1 cellular context compared by ENCODE assay signal in the genomic region with DNA sequence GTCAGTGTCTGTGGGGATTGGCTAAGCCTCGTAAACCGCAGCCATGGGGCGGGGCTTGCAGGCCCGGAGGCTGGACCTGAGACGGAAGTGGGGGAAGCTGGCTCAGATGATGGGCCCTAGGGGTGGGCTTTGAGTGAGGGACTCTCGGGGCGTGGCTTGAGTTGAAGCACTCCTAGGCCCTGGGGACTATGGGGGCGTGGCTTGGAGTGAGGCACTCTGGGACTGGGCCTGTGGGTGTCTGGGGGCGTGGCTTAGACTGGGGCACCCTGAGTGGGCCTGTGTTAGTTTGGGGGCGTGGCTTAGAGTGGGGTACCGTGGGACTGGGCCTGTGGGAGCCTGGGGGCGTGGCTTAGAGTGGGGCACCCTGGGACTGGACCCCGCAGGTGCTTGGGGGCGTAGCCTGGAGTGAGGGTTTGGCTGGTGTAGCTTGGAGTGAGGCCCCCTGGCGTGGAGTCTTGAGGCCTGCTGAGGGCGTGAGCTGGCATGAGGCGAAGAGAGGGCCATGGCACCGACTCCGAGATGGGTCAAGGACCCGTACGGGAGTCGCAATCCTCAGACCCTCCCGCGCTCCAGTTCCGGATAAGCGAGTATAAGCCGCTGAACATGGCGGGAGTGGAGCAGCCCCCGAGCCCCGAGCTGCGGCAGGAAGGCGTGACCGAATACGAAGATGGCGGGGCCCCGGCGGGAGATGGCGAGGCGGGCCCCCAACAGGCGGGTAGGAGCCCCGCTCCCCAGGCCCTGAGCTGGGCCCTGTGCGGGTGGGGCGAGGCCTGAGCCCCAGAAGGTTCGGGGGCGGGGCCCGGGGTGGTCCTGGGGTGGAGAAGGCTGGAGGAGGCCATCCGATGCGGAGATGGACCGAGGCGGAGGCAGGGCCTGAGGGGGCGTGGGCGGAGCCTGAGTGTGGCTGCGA.
A peak's percentile ranks its signal among the peaks of the same experiment; 100 is the strongest.
TF ChIP-seq lines count a peak whose summit lies in the region.

No MANE protein-coding gene starts in this region.

TF ChIP-seq in H1, 55 proteins besides CTCF, POLR2A, EP300 and RAD21:
- TF ChIP-seq SRF (IDR thresholded peaks at IDR 0.05; ENCODE audit: low read depth, low read length) (no peak), TAF1 (IDR thresholded peaks at IDR 0.05; ENCODE audit: low read depth, low read length) (peak; percentile 31; the same call in 1 of the 2 replicates), SIRT6 (IDR thresholded peaks at IDR 0.05; ENCODE audit: low read length) (no peak), HDAC2 (IDR thresholded peaks at IDR 0.05; ENCODE audit: borderline replicate concordance in 1 of 2, low read depth in 2 of 2, low read length in 2 of 2) (peak; percentile 17 to 28; a peak in 2 of 4 replicates), PHF8 (conservative IDR thresholded peaks at IDR 0.05; ENCODE audit: low read depth, low read length) (peak; percentile 66), KDM4A (IDR thresholded peaks at IDR 0.05; ENCODE audit: low read depth, low read length, severe bottlenecking) (peak; percentile 31), YY1 (IDR thresholded peaks at IDR 0.05; ENCODE audit: low read depth, low read length) (peak; percentile 81), ASH2L (IDR thresholded peaks at IDR 0.05; ENCODE audit: low read length) (peak; percentile 46), RXRA (IDR thresholded peaks at IDR 0.05; ENCODE audit: insufficient read depth, low read depth, low read length) (no peak), RBBP5 (IDR thresholded peaks at IDR 0.05; ENCODE audit: borderline replicate concordance, low read depth, low read length) (no peak), GABPA (IDR thresholded peaks at IDR 0.05; ENCODE audit: borderline replicate concordance, insufficient read depth, low read length) (no peak), BRCA1 (IDR thresholded peaks at IDR 0.05; ENCODE audit: low read depth, low read length) (no peak), SP1 (IDR thresholded peaks at IDR 0.05; ENCODE audit: low read depth, low read length) (0 out of 2 replicates have a peak, but pooled peaks have one; percentile 36), BACH1 (IDR thresholded peaks at IDR 0.05; ENCODE audit: low read length) (peak; percentile 83), SP4 (IDR thresholded peaks at IDR 0.05; ENCODE audit: low read length) (peak; percentile 71; the same call in 1 of the 2 replicates), HDAC6 (IDR thresholded peaks at IDR 0.05; ENCODE audit: low read depth, low read length) (no peak)
- TF ChIP-seq, protein P1, sequence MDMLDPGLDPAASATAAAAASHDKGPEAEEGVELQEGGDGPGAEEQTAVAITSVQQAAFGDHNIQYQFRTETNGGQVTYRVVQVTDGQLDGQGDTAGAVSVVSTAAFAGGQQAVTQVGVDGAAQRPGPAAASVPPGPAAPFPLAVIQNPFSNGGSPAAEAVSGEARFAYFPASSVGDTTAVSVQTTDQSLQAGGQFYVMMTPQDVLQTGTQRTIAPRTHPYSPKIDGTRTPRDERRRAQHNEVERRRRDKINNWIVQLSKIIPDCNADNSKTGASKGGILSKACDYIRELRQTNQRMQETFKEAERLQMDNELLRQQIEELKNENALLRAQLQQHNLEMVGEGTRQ (IDR thresholded peaks at IDR 0.05; ENCODE audit: low read length), result no peak
- TF ChIP-seq, protein P2, sequence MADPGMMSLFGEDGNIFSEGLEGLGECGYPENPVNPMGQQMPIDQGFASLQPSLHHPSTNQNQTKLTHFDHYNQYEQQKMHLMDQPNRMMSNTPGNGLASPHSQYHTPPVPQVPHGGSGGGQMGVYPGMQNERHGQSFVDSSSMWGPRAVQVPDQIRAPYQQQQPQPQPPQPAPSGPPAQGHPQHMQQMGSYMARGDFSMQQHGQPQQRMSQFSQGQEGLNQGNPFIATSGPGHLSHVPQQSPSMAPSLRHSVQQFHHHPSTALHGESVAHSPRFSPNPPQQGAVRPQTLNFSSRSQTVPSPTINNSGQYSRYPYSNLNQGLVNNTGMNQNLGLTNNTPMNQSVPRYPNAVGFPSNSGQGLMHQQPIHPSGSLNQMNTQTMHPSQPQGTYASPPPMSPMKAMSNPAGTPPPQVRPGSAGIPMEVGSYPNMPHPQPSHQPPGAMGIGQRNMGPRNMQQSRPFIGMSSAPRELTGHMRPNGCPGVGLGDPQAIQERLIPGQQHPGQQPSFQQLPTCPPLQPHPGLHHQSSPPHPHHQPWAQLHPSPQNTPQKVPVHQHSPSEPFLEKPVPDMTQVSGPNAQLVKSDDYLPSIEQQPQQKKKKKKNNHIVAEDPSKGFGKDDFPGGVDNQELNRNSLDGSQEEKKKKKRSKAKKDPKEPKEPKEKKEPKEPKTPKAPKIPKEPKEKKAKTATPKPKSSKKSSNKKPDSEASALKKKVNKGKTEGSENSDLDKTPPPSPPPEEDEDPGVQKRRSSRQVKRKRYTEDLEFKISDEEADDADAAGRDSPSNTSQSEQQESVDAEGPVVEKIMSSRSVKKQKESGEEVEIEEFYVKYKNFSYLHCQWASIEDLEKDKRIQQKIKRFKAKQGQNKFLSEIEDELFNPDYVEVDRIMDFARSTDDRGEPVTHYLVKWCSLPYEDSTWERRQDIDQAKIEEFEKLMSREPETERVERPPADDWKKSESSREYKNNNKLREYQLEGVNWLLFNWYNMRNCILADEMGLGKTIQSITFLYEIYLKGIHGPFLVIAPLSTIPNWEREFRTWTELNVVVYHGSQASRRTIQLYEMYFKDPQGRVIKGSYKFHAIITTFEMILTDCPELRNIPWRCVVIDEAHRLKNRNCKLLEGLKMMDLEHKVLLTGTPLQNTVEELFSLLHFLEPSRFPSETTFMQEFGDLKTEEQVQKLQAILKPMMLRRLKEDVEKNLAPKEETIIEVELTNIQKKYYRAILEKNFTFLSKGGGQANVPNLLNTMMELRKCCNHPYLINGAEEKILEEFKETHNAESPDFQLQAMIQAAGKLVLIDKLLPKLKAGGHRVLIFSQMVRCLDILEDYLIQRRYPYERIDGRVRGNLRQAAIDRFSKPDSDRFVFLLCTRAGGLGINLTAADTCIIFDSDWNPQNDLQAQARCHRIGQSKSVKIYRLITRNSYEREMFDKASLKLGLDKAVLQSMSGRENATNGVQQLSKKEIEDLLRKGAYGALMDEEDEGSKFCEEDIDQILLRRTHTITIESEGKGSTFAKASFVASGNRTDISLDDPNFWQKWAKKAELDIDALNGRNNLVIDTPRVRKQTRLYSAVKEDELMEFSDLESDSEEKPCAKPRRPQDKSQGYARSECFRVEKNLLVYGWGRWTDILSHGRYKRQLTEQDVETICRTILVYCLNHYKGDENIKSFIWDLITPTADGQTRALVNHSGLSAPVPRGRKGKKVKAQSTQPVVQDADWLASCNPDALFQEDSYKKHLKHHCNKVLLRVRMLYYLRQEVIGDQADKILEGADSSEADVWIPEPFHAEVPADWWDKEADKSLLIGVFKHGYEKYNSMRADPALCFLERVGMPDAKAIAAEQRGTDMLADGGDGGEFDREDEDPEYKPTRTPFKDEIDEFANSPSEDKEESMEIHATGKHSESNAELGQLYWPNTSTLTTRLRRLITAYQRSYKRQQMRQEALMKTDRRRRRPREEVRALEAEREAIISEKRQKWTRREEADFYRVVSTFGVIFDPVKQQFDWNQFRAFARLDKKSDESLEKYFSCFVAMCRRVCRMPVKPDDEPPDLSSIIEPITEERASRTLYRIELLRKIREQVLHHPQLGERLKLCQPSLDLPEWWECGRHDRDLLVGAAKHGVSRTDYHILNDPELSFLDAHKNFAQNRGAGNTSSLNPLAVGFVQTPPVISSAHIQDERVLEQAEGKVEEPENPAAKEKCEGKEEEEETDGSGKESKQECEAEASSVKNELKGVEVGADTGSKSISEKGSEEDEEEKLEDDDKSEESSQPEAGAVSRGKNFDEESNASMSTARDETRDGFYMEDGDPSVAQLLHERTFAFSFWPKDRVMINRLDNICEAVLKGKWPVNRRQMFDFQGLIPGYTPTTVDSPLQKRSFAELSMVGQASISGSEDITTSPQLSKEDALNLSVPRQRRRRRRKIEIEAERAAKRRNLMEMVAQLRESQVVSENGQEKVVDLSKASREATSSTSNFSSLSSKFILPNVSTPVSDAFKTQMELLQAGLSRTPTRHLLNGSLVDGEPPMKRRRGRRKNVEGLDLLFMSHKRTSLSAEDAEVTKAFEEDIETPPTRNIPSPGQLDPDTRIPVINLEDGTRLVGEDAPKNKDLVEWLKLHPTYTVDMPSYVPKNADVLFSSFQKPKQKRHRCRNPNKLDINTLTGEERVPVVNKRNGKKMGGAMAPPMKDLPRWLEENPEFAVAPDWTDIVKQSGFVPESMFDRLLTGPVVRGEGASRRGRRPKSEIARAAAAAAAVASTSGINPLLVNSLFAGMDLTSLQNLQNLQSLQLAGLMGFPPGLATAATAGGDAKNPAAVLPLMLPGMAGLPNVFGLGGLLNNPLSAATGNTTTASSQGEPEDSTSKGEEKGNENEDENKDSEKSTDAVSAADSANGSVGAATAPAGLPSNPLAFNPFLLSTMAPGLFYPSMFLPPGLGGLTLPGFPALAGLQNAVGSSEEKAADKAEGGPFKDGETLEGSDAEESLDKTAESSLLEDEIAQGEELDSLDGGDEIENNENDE (IDR thresholded peaks at IDR 0.05; ENCODE audit: insufficient replicate concordance, low read length), result no peak
